In genomic region chr19:49877020-49877878, GRCh38 we compare ENCODE assay signal across 1 cellular context.
A peak's percentile ranks its signal among the peaks of the same experiment; 100 is the strongest.
TF ChIP-seq lines count a peak whose summit lies in the region.

Gene AKT1S1, minus strand, starts transcription at chr19:49877355. Its CDS starts 4,060 bp downstream, at chr19:49873295.
Gene TBC1D17, plus strand, starts transcription at chr19:49877702. Its CDS starts 22 bp downstream, at chr19:49877724.

TF ChIP-seq in GM23338, 12 proteins besides CTCF, POLR2A, EP300 and RAD21 (continued from another document):
- TF ChIP-seq, protein P1, sequence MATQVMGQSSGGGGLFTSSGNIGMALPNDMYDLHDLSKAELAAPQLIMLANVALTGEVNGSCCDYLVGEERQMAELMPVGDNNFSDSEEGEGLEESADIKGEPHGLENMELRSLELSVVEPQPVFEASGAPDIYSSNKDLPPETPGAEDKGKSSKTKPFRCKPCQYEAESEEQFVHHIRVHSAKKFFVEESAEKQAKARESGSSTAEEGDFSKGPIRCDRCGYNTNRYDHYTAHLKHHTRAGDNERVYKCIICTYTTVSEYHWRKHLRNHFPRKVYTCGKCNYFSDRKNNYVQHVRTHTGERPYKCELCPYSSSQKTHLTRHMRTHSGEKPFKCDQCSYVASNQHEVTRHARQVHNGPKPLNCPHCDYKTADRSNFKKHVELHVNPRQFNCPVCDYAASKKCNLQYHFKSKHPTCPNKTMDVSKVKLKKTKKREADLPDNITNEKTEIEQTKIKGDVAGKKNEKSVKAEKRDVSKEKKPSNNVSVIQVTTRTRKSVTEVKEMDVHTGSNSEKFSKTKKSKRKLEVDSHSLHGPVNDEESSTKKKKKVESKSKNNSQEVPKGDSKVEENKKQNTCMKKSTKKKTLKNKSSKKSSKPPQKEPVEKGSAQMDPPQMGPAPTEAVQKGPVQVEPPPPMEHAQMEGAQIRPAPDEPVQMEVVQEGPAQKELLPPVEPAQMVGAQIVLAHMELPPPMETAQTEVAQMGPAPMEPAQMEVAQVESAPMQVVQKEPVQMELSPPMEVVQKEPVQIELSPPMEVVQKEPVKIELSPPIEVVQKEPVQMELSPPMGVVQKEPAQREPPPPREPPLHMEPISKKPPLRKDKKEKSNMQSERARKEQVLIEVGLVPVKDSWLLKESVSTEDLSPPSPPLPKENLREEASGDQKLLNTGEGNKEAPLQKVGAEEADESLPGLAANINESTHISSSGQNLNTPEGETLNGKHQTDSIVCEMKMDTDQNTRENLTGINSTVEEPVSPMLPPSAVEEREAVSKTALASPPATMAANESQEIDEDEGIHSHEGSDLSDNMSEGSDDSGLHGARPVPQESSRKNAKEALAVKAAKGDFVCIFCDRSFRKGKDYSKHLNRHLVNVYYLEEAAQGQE (IDR thresholded peaks at IDR 0.05; ENCODE audit: unreplicated experiment): no peak
- no peak for TF ChIP-seq STAT1 (IDR thresholded peaks at IDR 0.05; ENCODE audit: unreplicated experiment)
- TF ChIP-seq, protein P2, sequence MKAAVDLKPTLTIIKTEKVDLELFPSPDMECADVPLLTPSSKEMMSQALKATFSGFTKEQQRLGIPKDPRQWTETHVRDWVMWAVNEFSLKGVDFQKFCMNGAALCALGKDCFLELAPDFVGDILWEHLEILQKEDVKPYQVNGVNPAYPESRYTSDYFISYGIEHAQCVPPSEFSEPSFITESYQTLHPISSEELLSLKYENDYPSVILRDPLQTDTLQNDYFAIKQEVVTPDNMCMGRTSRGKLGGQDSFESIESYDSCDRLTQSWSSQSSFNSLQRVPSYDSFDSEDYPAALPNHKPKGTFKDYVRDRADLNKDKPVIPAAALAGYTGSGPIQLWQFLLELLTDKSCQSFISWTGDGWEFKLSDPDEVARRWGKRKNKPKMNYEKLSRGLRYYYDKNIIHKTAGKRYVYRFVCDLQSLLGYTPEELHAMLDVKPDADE (IDR thresholded peaks at IDR 0.05): peak; percentile 78
- peak; percentile 96 for TF ChIP-seq CREB1 (CRISPR knock-in tag; IDR thresholded peaks at IDR 0.05; ENCODE audit: low read depth)
